9 cellular contexts compared by ENCODE assay signal in the genomic region with DNA sequence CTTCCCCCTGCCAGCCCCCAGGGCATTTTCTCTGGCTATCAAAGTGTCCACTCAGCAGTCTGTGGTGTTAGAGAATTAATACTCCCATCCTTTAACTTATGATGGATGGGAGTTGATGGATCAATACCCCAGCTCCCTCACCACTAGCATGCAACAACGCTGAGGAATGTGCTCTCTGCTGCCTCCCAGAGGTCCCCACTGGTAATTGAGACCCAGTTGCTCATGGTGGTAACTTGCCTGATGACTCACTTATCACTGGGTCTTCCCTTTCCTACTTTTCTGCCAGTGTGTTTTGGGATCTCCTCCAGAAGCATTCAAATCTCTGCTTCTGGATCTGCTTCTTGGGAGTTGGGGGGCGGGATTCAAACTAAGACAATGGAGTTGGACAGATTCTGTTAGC. TPM values are rescaled to one million over a fixed set of nuclear protein-coding genes. Genes with fewer than 3 reads are reported as not detected.
DNase-seq lines count a peak whose midpoint lies in the region; ATAC-seq, FAIRE-seq and TF ChIP-seq lines count a peak whose summit lies in the region.
"Had no signal": no experiment of that assay in that cellular context is flagged by ENCODE, and none has a peak within 500 bp of the region (broad histone marks: within the 10 kb centered on the region; RNA-seq: fewer than 3 reads in every experiment).

No MANE protein-coding gene starts in this region.

- peaks cover 2 to 7% of the 10 kb centered on the region in 2 donors for H3K9me3 Mint-ChIP-seq in effector memory CD8-positive, alpha-beta T cell

- no peak for FAIRE-seq in GM12878 (lab: Jason Lieb, UNC)

- RAD21 ChIA-PET in GM12878 (lab: Charles Lee; ENCODE audit: unreplicated experiment): no interaction called here

- intact Hi-C loops in GM12878 (cut with micrococcal nuclease; ENCODE audit: unreplicated experiment): no loop called here

- H3K9me3 ChIP-seq in GM12878 (replicated peaks; ENCODE audit: control insufficient read depth, insufficient read depth, low read length) (no peaks in the 10 kb centered on the region; the same call in 1 of the 3 replicates), right atrium auricular region (peaks cover 0 to 10% of the 10 kb centered on the region in 2 donors)
- H3K9me3 ChIP-seq: neutrophil had no signal

- POLR2A ChIA-PET in GM12878 (lab: Charles Lee): no interaction called here

- no peak overlapping the region for H3K27ac ChIP-seq in GM12878 (ENCODE audit: control insufficient read depth, insufficient read depth)
- H3K27ac ChIP-seq in right atrium auricular region: no peak overlapping the region
- H3K27ac ChIP-seq: neutrophil had no signal

- H3K36me3 ChIP-seq in GM12878 (ENCODE audit: control insufficient read depth in 2 of 2, insufficient read depth in 2 of 2, low read length in 1 of 2) (no peaks in the 10 kb centered on the region), right atrium auricular region (no peaks in the 10 kb centered on the region)
- H3K36me3 ChIP-seq: neutrophil had no signal

- H3K4me3 ChIP-seq in GM12878 (no peak overlapping the region), right atrium auricular region (no peak overlapping the region)

- no peaks in the 10 kb centered on the region for H3K4me1 Mint-ChIP-seq in effector memory CD8-positive, alpha-beta T cell (ENCODE audit: low read depth in 2 of 2)

- in situ Hi-C loops in GM12878 (cut with MboI): no loop called here

- H3K4me1 ChIP-seq in GM12878 (ENCODE audit: control insufficient read depth, insufficient read depth, low read length): no peaks in the 10 kb centered on the region
- H3K4me1 ChIP-seq in right atrium auricular region: no peaks in the 10 kb centered on the region

- H4K20me1 ChIP-seq in GM12878 (ENCODE audit: control insufficient read depth, insufficient read depth): no peaks in the 10 kb centered on the region

- no peaks in the 10 kb centered on the region for H3K36me3 Mint-ChIP-seq in effector memory CD8-positive, alpha-beta T cell (ENCODE audit: insufficient read depth)

- 0% methylated on average over 2 of the region's 2 CpGs for WGBS in GM12878 (ENCODE audit: insufficient coverage, insufficient replicate concordance, low lambda C conversion rate, missing lambda C conversion rate)

- H3K27me3 Mint-ChIP-seq in effector memory CD8-positive, alpha-beta T cell: peaks cover 57 to 73% of the 10 kb centered on the region in 2 donors

- CTCF ChIA-PET in GM12878 (lab: Yijun Ruan, JAX): no interaction called here

- peak; percentile 10 for DNase-seq in stimulated activated CD4-positive, alpha-beta T cell treated with anti-CD3 and anti-CD28 coated beads, Interleukin-1b, Interleukin-23, amount 100 ng/mL, for 48 hours
- DNase-seq in stimulated activated CD4-positive, alpha-beta T cell treated with anti-CD3 and anti-CD28 coated beads, Interleukin-4, amount 100 ng/mL, for 24 hours: no peak
- DNase-seq in GM12878 (ENCODE audit: low read depth, low spot score) (no peak), stromal cell of bone marrow (ENCODE audit: low read depth) (peak; percentile 7), right atrium auricular region (ENCODE audit: low spot score) (no peak)
- DNase-seq in effector memory CD8-positive, alpha-beta T cell: no peak

- no peak overlapping the region for H3K9ac ChIP-seq in GM12878 (ENCODE audit: control insufficient read depth, insufficient read depth, low read length)

- H3K79me2 ChIP-seq in GM12878 (ENCODE audit: control insufficient read depth, insufficient read depth, low read length): no peaks in the 10 kb centered on the region

- H3K4me3 Mint-ChIP-seq in effector memory CD8-positive, alpha-beta T cell: no peak overlapping the region

- H3K27me3 ChIP-seq in GM12878 (replicated peaks in 1 of 2; ENCODE audit: control insufficient read depth in 2 of 2, insufficient read depth in 2 of 2, low read length in 1 of 2): no peaks in the 10 kb centered on the region
- H3K27me3 ChIP-seq in right atrium auricular region: no peaks in the 10 kb centered on the region
- H3K27me3 ChIP-seq: neutrophil had no signal

- H2AFZ ChIP-seq in GM12878 (ENCODE audit: control insufficient read depth, low read depth, low read length): no peak overlapping the region

- TF ChIP-seq CTCF in LNCAP (IDR thresholded peaks at IDR 0.05) (peak; percentile 27; the same call in 1 of the 2 replicates), GM12878 (IDR thresholded peaks at IDR 0.05 in 2 of 3, conservative IDR thresholded peaks at IDR 0.05 in 1 of 3; ENCODE audit: control insufficient read depth in 2 of 3, extremely low read depth in 1 of 3, insufficient read depth in 1 of 3, low read depth in 3 of 3, low read length in 3 of 3) (peak; percentile 17 to 36 (median 30); a peak in 4 of 6 replicates), right atrium auricular region (IDR thresholded peaks at IDR 0.05) (no peak)

- no peak for TF ChIP-seq RAD21 in GM12878 (IDR thresholded peaks at IDR 0.05; ENCODE audit: insufficient read depth, low read depth, low read length)

- TF ChIP-seq POLR2A in GM12878 (IDR thresholded peaks at IDR 0.05; ENCODE audit: low read depth, low read length): no peak

- SMC1A ChIA-PET in GM12878 (lab: Charles Lee; ENCODE audit: uncharacterized antibody, unreplicated experiment): no interaction called here

- no peak overlapping the region for H3K4me2 ChIP-seq in GM12878 (ENCODE audit: control insufficient read depth, insufficient read depth)

- no peak overlapping the region for H3K27ac Mint-ChIP-seq in effector memory CD8-positive, alpha-beta T cell

- BruUV-seq in GM12878 (replicated peaks; lab: Mats Ljungman, UMichigan): no TSS peak

- TF ChIP-seq EP300 in GM12878 (IDR thresholded peaks at IDR 0.05; ENCODE audit: borderline replicate concordance in 1 of 2, control insufficient read depth in 1 of 2, low read depth in 2 of 2, low read length in 2 of 2): no peak

- no peak for ATAC-seq in GM12878
- no peak for ATAC-seq in effector memory CD8-positive, alpha-beta T cell (replicated peaks)
- no peak for ATAC-seq in GM21786 (IDR thresholded peaks at IDR 0.05; ENCODE audit: unreplicated experiment)

TF ChIP-seq in GM12878, 131 proteins besides CTCF, POLR2A, EP300 and RAD21 (continues in another document):
- no peak for TF ChIP-seq POLR2AphosphoS2 (IDR thresholded peaks at IDR 0.05; ENCODE audit: low read depth, low read length)
- TF ChIP-seq, protein P1, sequence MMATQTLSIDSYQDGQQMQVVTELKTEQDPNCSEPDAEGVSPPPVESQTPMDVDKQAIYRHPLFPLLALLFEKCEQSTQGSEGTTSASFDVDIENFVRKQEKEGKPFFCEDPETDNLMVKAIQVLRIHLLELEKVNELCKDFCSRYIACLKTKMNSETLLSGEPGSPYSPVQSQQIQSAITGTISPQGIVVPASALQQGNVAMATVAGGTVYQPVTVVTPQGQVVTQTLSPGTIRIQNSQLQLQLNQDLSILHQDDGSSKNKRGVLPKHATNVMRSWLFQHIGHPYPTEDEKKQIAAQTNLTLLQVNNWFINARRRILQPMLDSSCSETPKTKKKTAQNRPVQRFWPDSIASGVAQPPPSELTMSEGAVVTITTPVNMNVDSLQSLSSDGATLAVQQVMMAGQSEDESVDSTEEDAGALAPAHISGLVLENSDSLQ (IDR thresholded peaks at IDR 0.05): no peak
- TF ChIP-seq FOXK2 (IDR thresholded peaks at IDR 0.05): no peak
- no peak for TF ChIP-seq NR2C1 (IDR thresholded peaks at IDR 0.05)
- TF ChIP-seq CREB1 (IDR thresholded peaks at IDR 0.05; ENCODE audit: low read depth): no peak
- TF ChIP-seq SIX5 (IDR thresholded peaks at IDR 0.05; ENCODE audit: low read depth, low read length, severe bottlenecking): no peak
- TF ChIP-seq RBBP5 (conservative IDR thresholded peaks at IDR 0.05): no peak
- TF ChIP-seq NRF1 (conservative IDR thresholded peaks at IDR 0.05; ENCODE audit: low read depth, low read length): no peak
- TF ChIP-seq NR2C2 (IDR thresholded peaks at IDR 0.05; ENCODE audit: borderline replicate concordance, control insufficient read depth, insufficient read length, low read depth): no peak
- no peak for TF ChIP-seq MYB (IDR thresholded peaks at IDR 0.05; ENCODE audit: borderline replicate concordance, low read depth, low read length)
- no peak for TF ChIP-seq BHLHE40 (IDR thresholded peaks at IDR 0.05; ENCODE audit: borderline replicate concordance in 1 of 2, low read depth in 2 of 2, low read length in 1 of 2)

RNA-seq across cellular contexts. Expression of a gene that starts 20.3 kb away (rescaled TPM):
- 1.6 and 2.3 TPM in 2 replicates for total RNA-seq in GM12878 (2013; cell fraction: nucleolus; rRNA removed)
- 2.3 and 2.6 TPM in 2 replicates for total RNA-seq in GM12878 (2014; rRNA removed)
- total RNA-seq in GM12878 (2014; rRNA removed; fragmentation: Illumina TruSeq; extraction: Trizol): 2.1 and 2.3 TPM in 2 replicates
- 4.4 and 4.7 TPM in 2 replicates for total RNA-seq in GM12878 (2021)
- 0.38 TPM for polyA plus RNA-seq in GM12878 (2011; ENCODE audit: low read depth)
- polyA plus RNA-seq in GM12878 (2011; rRNA removed): 1.3 and 2.0 TPM in 2 replicates
- 1.3 TPM in 2 replicates for polyA plus RNA-seq in GM12878 (2011; cell fraction: cytosol; rRNA removed)
- 4.7 TPM in 2 replicates for polyA plus RNA-seq in GM12878 (2011; cell fraction: nucleus; rRNA removed)
- 0.83 and 1.5 TPM in 2 replicates for polyA plus RNA-seq in GM12878 (2012)
- polyA plus RNA-seq in GM12878 (2014; fragmentation: Illumina TruSeq; extraction: Trizol): 2.2 and 2.7 TPM in 2 replicates
- polyA plus RNA-seq in GM12878 (2014; fragmentation: Nextera tagmentation; extraction: Ambion mirVana): 1 to 10 TPM; 1.1 to 1.5 TPM
- polyA plus RNA-seq in GM12878 (2014; rRNA removed): 2.6 and 2.9 TPM in 2 replicates
- polyA plus RNA-seq in GM12878 (2016; fragmentation: Nextera tagmentation; extraction: Ambion mirVana): 1 to 10 TPM; 2.8 to 3.0 TPM
- polyA minus RNA-seq in GM12878 (2011; rRNA and poly(A)+ RNA removed): 5.3 TPM in 2 replicates
- 0.27 and 0.62 TPM in 2 replicates for polyA minus RNA-seq in GM12878 (2011; cell fraction: cytosol; rRNA and poly(A)+ RNA removed)
- 4.4 and 5.1 TPM in 2 replicates for polyA minus RNA-seq in GM12878 (2011; cell fraction: nucleus; rRNA and poly(A)+ RNA removed)
- under 1 TPM; 0.28 to 0.48 TPM for total RNA-seq in right atrium auricular region

Comparison
In these comparisons a context has a peak if more than half of its experiments do, and no peak if none do; other contexts are left out.
1. DNase-seq: peak in stimulated activated CD4-positive, alpha-beta T cell treated with anti-CD3 and anti-CD28 coated beads, Interleukin-1b, Interleukin-23, amount 100 ng/mL, for 48 hours (single experiment) and stromal cell of bone marrow (single experiment); none in stimulated activated CD4-positive, alpha-beta T cell treated with anti-CD3 and anti-CD28 coated beads, Interleukin-4, amount 100 ng/mL, for 24 hours (single experiment), GM12878 (single experiment), effector memory CD8-positive, alpha-beta T cell (0 of 3) and right atrium auricular region (single experiment).
2. CTCF ChIP-seq: peak in LNCAP (single experiment) and GM12878 (3 of 3); none in right atrium auricular region (0 of 2).